Comparison of ENCODE assay signal across 8 cellular contexts in genomic region chr17:76557368-76558209, GRCh38. TPM values are rescaled to one million over a fixed set of nuclear protein-coding genes. Genes with fewer than 3 reads are reported as not detected.
A peak's percentile ranks its signal among the peaks of the same experiment; 100 is the strongest.
DNase-seq lines count a peak whose midpoint lies in the region; ATAC-seq and TF ChIP-seq lines count a peak whose summit lies in the region.

No MANE protein-coding gene starts in this region.

- peak overlapping the region; percentile 95 for H3K4me3 Mint-ChIP-seq in CD8-positive, alpha-beta T cell
- peak overlapping the region; percentile 99 for H3K4me3 Mint-ChIP-seq in activated CD4-positive, alpha-beta memory T cell treated with anti-CD3 and anti-CD28 coated beads, Interleukin-2, amount 10 ng/mL, durations not matched to agents 7 days and 5 days

- peak; percentile 86 to 93 (median 92) for DNase-seq in CD8-positive, alpha-beta T cell
- DNase-seq in NCI-H82 (lab: John Stamatoyannopoulos, UW) (peak; percentile 99), ecto neural progenitor cell (ENCODE audit: low spot score) (peak; percentile 99), lower lobe of right lung (peak; percentile 96)
- peak; percentile 95 for DNase-seq in activated CD4-positive, alpha-beta memory T cell treated with anti-CD3 and anti-CD28 coated beads, Interleukin-2, amount 10 ng/mL, durations not matched to agents 7 days and 5 days
- peak; percentile 83 to 86 (median 83) for DNase-seq in stimulated activated CD4-positive, alpha-beta T cell treated with anti-CD3 and anti-CD28 coated beads, TNF-alpha, amount 100 ng/mL, for 1 hour (ENCODE audit: low read depth in 3 of 3, low spot score in 1 of 3)

- H3K27ac Mint-ChIP-seq in CD8-positive, alpha-beta T cell, result peak overlapping the region; percentile 97
- H3K27ac Mint-ChIP-seq in activated CD4-positive, alpha-beta memory T cell treated with anti-CD3 and anti-CD28 coated beads, Interleukin-2, amount 10 ng/mL, durations not matched to agents 7 days and 5 days, result peak overlapping the region; percentile 91

- H3K27me3 Mint-ChIP-seq in CD8-positive, alpha-beta T cell (ENCODE audit: low read depth), result no peaks in the 10 kb centered on the region
- no peaks in the 10 kb centered on the region for H3K27me3 Mint-ChIP-seq in activated CD4-positive, alpha-beta memory T cell treated with anti-CD3 and anti-CD28 coated beads, Interleukin-2, amount 10 ng/mL, durations not matched to agents 7 days and 5 days

- H3K27ac ChIP-seq in CD8-positive, alpha-beta T cell (ENCODE audit: low read depth, low read length), result peak overlapping the region; percentile 81
- H3K27ac ChIP-seq in lower lobe of right lung, result peak overlapping the region; percentile 95

- peaks cover 49% of the 10 kb centered on the region for H3K4me1 ChIP-seq in CD8-positive, alpha-beta T cell (ENCODE audit: insufficient read depth, low read length)
- peaks cover 58% of the 10 kb centered on the region for H3K4me1 ChIP-seq in lower lobe of right lung

- ATAC-seq in CD8-positive, alpha-beta T cell, result peak; percentile 78
- ATAC-seq in GM19452 (IDR thresholded peaks at IDR 0.05; ENCODE audit: unreplicated experiment) (peak; percentile 80), HG03575 (IDR thresholded peaks at IDR 0.05; ENCODE audit: extremely low read depth, insufficient number of reproducible peaks, low FRiP score, unreplicated experiment) (peak; percentile 56), lower lobe of right lung (peak; percentile 93 to 95)

- H3K4me1 Mint-ChIP-seq in CD8-positive, alpha-beta T cell (ENCODE audit: low read depth), result peaks cover 63% of the 10 kb centered on the region
- peaks cover 63% of the 10 kb centered on the region for H3K4me1 Mint-ChIP-seq in activated CD4-positive, alpha-beta memory T cell treated with anti-CD3 and anti-CD28 coated beads, Interleukin-2, amount 10 ng/mL, durations not matched to agents 7 days and 5 days

- no peaks in the 10 kb centered on the region for H3K9me3 ChIP-seq in CD8-positive, alpha-beta T cell (ENCODE audit: low read length)
- no peaks in the 10 kb centered on the region for H3K9me3 ChIP-seq in lower lobe of right lung

- CTCF ChIA-PET in CD8-positive, alpha-beta T cell (lab: Charles Lee), result interaction anchor here (0.7 to 11.2 kb wide), 32 partner anchors 9 to 179 kb away, joined by 3 to 83 read pairs (median 4); partner anchors contain the start of gene ST6GALNAC1
- CTCF ChIA-PET in activated CD4-positive, alpha-beta memory T cell treated with anti-CD3 and anti-CD28 coated beads, Interleukin-2, amount 10 ng/mL, durations not matched to agents 7 days and 5 days (lab: Charles Lee), result interaction anchor here (0.6 to 8.5 kb wide), 36 partner anchors 9 to 244 kb away, joined by 3 to 82 read pairs (median 5); partner anchors contain the start of genes PRCD, PRPSAP1 and ST6GALNAC2

- no peaks in the 10 kb centered on the region for H3K27me3 ChIP-seq in CD8-positive, alpha-beta T cell (ENCODE audit: insufficient read depth, low read length)
- H3K27me3 ChIP-seq in lower lobe of right lung (ENCODE audit: low read depth), result no peaks in the 10 kb centered on the region

- intact Hi-C loops in CD8-positive, alpha-beta T cell (cut with DNase I, micrococcal nuclease), result loop anchor here (1.0 to 5.0 kb wide), 6 partner anchors 42 to 180 kb away; partner anchors contain the start of genes UBE2O (in 2 of the 2), MFSD11 (in 1 of the 2) and SRSF2 (in 1 of the 2)
- intact Hi-C loops in lower lobe of right lung (cut with DNase I), result no loop called here

- H3K36me3 Mint-ChIP-seq in CD8-positive, alpha-beta T cell, result peaks cover 38% of the 10 kb centered on the region
- peaks cover 37% of the 10 kb centered on the region for H3K36me3 Mint-ChIP-seq in activated CD4-positive, alpha-beta memory T cell treated with anti-CD3 and anti-CD28 coated beads, Interleukin-2, amount 10 ng/mL, durations not matched to agents 7 days and 5 days (ENCODE audit: low read depth)

- peaks cover 14% of the 10 kb centered on the region for H3K36me3 ChIP-seq in CD8-positive, alpha-beta T cell (ENCODE audit: insufficient read depth, low read length)
- peaks cover 9% of the 10 kb centered on the region for H3K36me3 ChIP-seq in lower lobe of right lung

- H3K9me3 Mint-ChIP-seq in CD8-positive, alpha-beta T cell, result no peaks in the 10 kb centered on the region
- no peaks in the 10 kb centered on the region for H3K9me3 Mint-ChIP-seq in activated CD4-positive, alpha-beta memory T cell treated with anti-CD3 and anti-CD28 coated beads, Interleukin-2, amount 10 ng/mL, durations not matched to agents 7 days and 5 days

- TF ChIP-seq CTCF in CD8-positive, alpha-beta T cell (IDR thresholded peaks at IDR 0.05), result peak; percentile 35
- peak; percentile 63 for TF ChIP-seq CTCF in lower lobe of right lung (IDR thresholded peaks at IDR 0.05)

- H3K4me3 ChIP-seq in CD8-positive, alpha-beta T cell (ENCODE audit: low read depth, low read length), result peak overlapping the region; percentile 75
- H3K4me3 ChIP-seq in lower lobe of right lung, result peak overlapping the region; percentile 87

- POLR2A ChIA-PET in CD8-positive, alpha-beta T cell (lab: Charles Lee), result interaction anchor here (0.6 to 1.9 kb wide), 22 partner anchors 10 to 1521 kb away, joined by 3 to 7 read pairs (median 4); partner anchors contain the start of genes MFSD11 and SRSF2
- POLR2A ChIA-PET in activated CD4-positive, alpha-beta memory T cell treated with anti-CD3 and anti-CD28 coated beads, Interleukin-2, amount 10 ng/mL, durations not matched to agents 7 days and 5 days (lab: Charles Lee), result interaction anchor here (0.8 to 4.8 kb wide), 28 partner anchors 10 to 454 kb away, joined by 3 to 38 read pairs (median 4); partner anchors contain the start of genes EXOC7, JMJD6, METTL23 and MFSD11

RNA-seq across cellular contexts. Expression of gene PRCD, which starts 17.7 kb away (rescaled TPM):
- not detected for total RNA-seq in CD8-positive, alpha-beta T cell
- not detected for total RNA-seq in activated CD4-positive, alpha-beta memory T cell treated with anti-CD3 and anti-CD28 coated beads, Interleukin-2, amount 10 ng/mL, durations not matched to agents 7 days and 5 days
- 8.2 TPM for total RNA-seq in lower lobe of right lung

RNA-seq across cellular contexts. Expression of gene CYGB, which starts 20.1 kb away (rescaled TPM):
- under 1 TPM; 0.47 to 0.57 TPM for total RNA-seq in CD8-positive, alpha-beta T cell
- not detected for total RNA-seq in activated CD4-positive, alpha-beta memory T cell treated with anti-CD3 and anti-CD28 coated beads, Interleukin-2, amount 10 ng/mL, durations not matched to agents 7 days and 5 days
- 30.2 TPM for total RNA-seq in lower lobe of right lung

RNA-seq across cellular contexts. Expression of gene ST6GALNAC2, which starts 28.1 kb away (rescaled TPM):
- 1 to 10 TPM in 1 of 2 experiments, under 1 TPM in 1; 0.50 to 1.7 TPM for total RNA-seq in CD8-positive, alpha-beta T cell
- under 1 TPM; 0.25 to 0.65 TPM for total RNA-seq in activated CD4-positive, alpha-beta memory T cell treated with anti-CD3 and anti-CD28 coated beads, Interleukin-2, amount 10 ng/mL, durations not matched to agents 7 days and 5 days
- 29.0 TPM for total RNA-seq in lower lobe of right lung

RNA-seq across cellular contexts. Expression of gene RHBDF2, which starts 56.4 kb away (rescaled TPM):
- total RNA-seq in CD8-positive, alpha-beta T cell, result 10 to 100 TPM; 45.4 to 46.2 TPM
- 10 to 100 TPM; 33.2 to 33.8 TPM for total RNA-seq in activated CD4-positive, alpha-beta memory T cell treated with anti-CD3 and anti-CD28 coated beads, Interleukin-2, amount 10 ng/mL, durations not matched to agents 7 days and 5 days
- total RNA-seq in lower lobe of right lung, result 47.8 TPM

Comparison
In these comparisons a context has a peak if more than half of its experiments do, and no peak if none do; other contexts are left out.
1. Peak in every context shown above with its lines: DNase-seq, ATAC-seq, H3K4me3 ChIP-seq and H3K27ac ChIP-seq.
2. RNA of gene CYGB, which starts 20.1 kb away (total RNA-seq): 30.2 TPM in lower lobe of right lung (single experiment); 0.47 to 0.57 TPM in CD8-positive, alpha-beta T cell and not detected in activated CD4-positive, alpha-beta memory T cell treated with anti-CD3 and anti-CD28 coated beads, Interleukin-2, amount 10 ng/mL, durations not matched to agents 7 days and 5 days; every median in the first group is over 10 times any median in the second.
3. RNA of gene ST6GALNAC2, which starts 28.1 kb away (total RNA-seq): 29.0 TPM in lower lobe of right lung (single experiment); 0.50 to 1.7 TPM in CD8-positive, alpha-beta T cell and 0.25 to 0.65 TPM in activated CD4-positive, alpha-beta memory T cell treated with anti-CD3 and anti-CD28 coated beads, Interleukin-2, amount 10 ng/mL, durations not matched to agents 7 days and 5 days; every median in the first group is over 10 times any median in the second.